In genomic region chr2:98463988-98464771, GRCh38 we compare ENCODE assay signal across 2 cellular contexts.
TF ChIP-seq lines count a peak whose summit lies in the region.

No MANE protein-coding gene starts in this region.

TF ChIP-seq in liver, 16 proteins besides CTCF, POLR2A, EP300 and RAD21 (continued from another document):
- TF ChIP-seq REST (IDR thresholded peaks at IDR 0.05): no peak
- no peak for TF ChIP-seq EGR1 (IDR thresholded peaks at IDR 0.05; ENCODE audit: low read depth in 2 of 2)
- no peak for TF ChIP-seq SP1 (IDR thresholded peaks at IDR 0.05)
- no peak for TF ChIP-seq HNF4A (conservative IDR thresholded peaks at IDR 0.05)
- TF ChIP-seq ZBTB33 (IDR thresholded peaks at IDR 0.05): no peak
- no peak for TF ChIP-seq ATF3 (IDR thresholded peaks at IDR 0.05)
- no peak for TF ChIP-seq HNF4G (IDR thresholded peaks at IDR 0.05)
- TF ChIP-seq FOXA1 (IDR thresholded peaks at IDR 0.05): no peak
- TF ChIP-seq GABPA (IDR thresholded peaks at IDR 0.05 in 1 of 2, conservative IDR thresholded peaks at IDR 0.05 in 1 of 2): no peak
- no peak for TF ChIP-seq TAF1 (conservative IDR thresholded peaks at IDR 0.05)
- TF ChIP-seq NR2F2 (IDR thresholded peaks at IDR 0.05): no peak
- TF ChIP-seq YY1 (IDR thresholded peaks at IDR 0.05): no peak
- no peak for TF ChIP-seq MAX (IDR thresholded peaks at IDR 0.05)
- no peak for TF ChIP-seq JUND (IDR thresholded peaks at IDR 0.05)
- TF ChIP-seq FOXA2 (IDR thresholded peaks at IDR 0.05): no peak

TF ChIP-seq in HepG2, 621 proteins besides CTCF, POLR2A, EP300 and RAD21 (continued from another document):
- TF ChIP-seq PRDM15 (CRISPR knock-in tag; IDR thresholded peaks at IDR 0.05) (no peak), ZMAT3 (CRISPR knock-in tag; conservative IDR thresholded peaks at IDR 0.05) (no peak), HDAC1 (CRISPR knock-in tag; IDR thresholded peaks at IDR 0.05) (no peak), JARID2 (CRISPR knock-in tag; IDR thresholded peaks at IDR 0.05; ENCODE audit: insufficient replicate concordance) (no peak), ZNF264 (CRISPR knock-in tag; IDR thresholded peaks at IDR 0.05) (no peak), ZSCAN5A (CRISPR knock-in tag; IDR thresholded peaks at IDR 0.05; ENCODE audit: borderline replicate concordance) (no peak), CREB3 (CRISPR knock-in tag; IDR thresholded peaks at IDR 0.05) (no peak), PHF5A (CRISPR knock-in tag; IDR thresholded peaks at IDR 0.05; ENCODE audit: low read depth, unreplicated experiment) (no peak), SP2 (CRISPR knock-in tag; IDR thresholded peaks at IDR 0.05) (no peak), IRF9 (CRISPR knock-in tag; IDR thresholded peaks at IDR 0.05; ENCODE audit: borderline replicate concordance) (no peak), ZFP36 (IDR thresholded peaks at IDR 0.05; ENCODE audit: borderline replicate concordance, low read depth, low read length, partially characterized antibody) (no peak), HINFP (CRISPR knock-in tag; IDR thresholded peaks at IDR 0.05; ENCODE audit: low read depth) (no peak), ISX (CRISPR knock-in tag; conservative IDR thresholded peaks at IDR 0.05) (no peak), HNRNPH1 (optimal IDR thresholded peaks at IDR 0.05; ENCODE audit: low read depth, low read length) (no peak), ZNF101 (CRISPR knock-in tag; IDR thresholded peaks at IDR 0.05; ENCODE audit: borderline replicate concordance, low read depth) (no peak)
